15 cellular contexts compared by ENCODE assay signal in the genomic region with DNA sequence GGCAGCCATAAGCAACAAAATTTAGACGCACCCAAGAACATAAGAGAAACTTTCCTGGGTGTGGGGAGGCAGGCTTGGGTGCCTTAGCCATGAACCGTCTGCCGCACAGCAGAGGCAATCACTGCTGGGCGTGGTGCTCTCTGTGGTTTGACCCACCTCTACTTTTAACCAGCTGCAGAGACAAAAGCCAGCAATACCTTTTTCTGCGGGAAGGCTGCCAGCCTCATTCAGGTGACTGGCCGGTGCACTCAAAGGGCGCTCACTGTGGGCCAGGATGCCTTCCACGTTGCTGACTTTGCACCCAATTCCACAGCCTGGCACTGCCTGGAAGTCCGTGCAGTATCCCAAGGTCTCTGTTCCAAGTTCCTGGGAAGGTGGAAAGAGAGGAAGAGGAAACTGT.
A peak's percentile ranks its signal among the peaks of the same experiment; 100 is the strongest.
DNase-seq lines count a peak whose midpoint lies in the region; TF ChIP-seq lines count a peak whose summit lies in the region.
"Had no signal": no experiment of that assay in that cellular context is flagged by ENCODE, and none has a peak within 500 bp of the region (broad histone marks: within the 10 kb centered on the region; RNA-seq: fewer than 3 reads in every experiment).

No MANE protein-coding gene starts in this region.

- DNase-seq in activated naive CD4-positive, alpha-beta T cell treated with Interleukin-2 at 50 U/mL for 16 hours: peak; percentile 22
- no peak for DNase-seq in activated naive CD4-positive, alpha-beta T cell treated with anti-CD3 and anti-CD28 coated beads, Interleukin-2, amount 50 U/mL, for 16 hours
- DNase-seq in NCI-H2107 (lab: John Stamatoyannopoulos, UW) (peak; percentile 57), vagina (ENCODE audit: extremely low spot score in 2 of 2) (no peak), ecto neural progenitor cell (ENCODE audit: low spot score) (no peak), HEK293T (ENCODE audit: extremely low spot score) (no peak)
- peak; percentile 60 for DNase-seq in activated CD4-positive, alpha-beta memory T cell treated with anti-CD3 and anti-CD28 coated beads, Interleukin-2, amount 10 ng/mL, durations not matched to agents 7 days and 5 days
- DNase-seq: activated CD8-positive, alpha-beta memory T cell treated with anti-CD3 and anti-CD28 coated beads, Interleukin-2, amount 50 U/mL, for 4 hours; HFFc6; Kasumi-1; kidney glomerular epithelial cell; NCI-H82; pancreas; stimulated activated CD4-positive, alpha-beta T cell treated with anti-CD3 and anti-CD28 coated beads, Interleukin-2, amount 100 ng/mL, for 48 hours had no signal

- POLR2A ChIA-PET in activated CD4-positive, alpha-beta memory T cell treated with anti-CD3 and anti-CD28 coated beads, Interleukin-2, amount 10 ng/mL, durations not matched to agents 7 days and 5 days (lab: Charles Lee): interaction anchor here (0.7 to 1.4 kb wide), 4 partner anchors 9 to 71 kb away, joined by 3 to 5 read pairs (median 4); no protein-coding TSS in a partner anchor
- POLR2A ChIA-PET in HEK293T (lab: Yijun Ruan, JAX): no interaction called here

- H3K27me3 Mint-ChIP-seq in activated CD4-positive, alpha-beta memory T cell treated with anti-CD3 and anti-CD28 coated beads, Interleukin-2, amount 10 ng/mL, durations not matched to agents 7 days and 5 days: peaks cover 38% of the 10 kb centered on the region

- no peaks in the 10 kb centered on the region for H3K9me3 ChIP-seq in mucosa of rectum (ENCODE audit: control insufficient read depth in 2 of 2, low read length in 2 of 2)
- H3K9me3 ChIP-seq in vagina: no peaks in the 10 kb centered on the region
- H3K9me3 ChIP-seq: pancreas had no signal

- H3K36me3 ChIP-seq in mucosa of rectum (ENCODE audit: control insufficient read depth in 2 of 2, insufficient read depth in 2 of 2, low read length in 2 of 2) (peaks cover 2 to 5% of the 10 kb centered on the region in 2 donors), vagina (peaks cover 0 to 4% of the 10 kb centered on the region in 2 donors)

- no peaks in the 10 kb centered on the region for H3K9me3 Mint-ChIP-seq in activated CD4-positive, alpha-beta memory T cell treated with anti-CD3 and anti-CD28 coated beads, Interleukin-2, amount 10 ng/mL, durations not matched to agents 7 days and 5 days
- H3K9me3 Mint-ChIP-seq: HFFc6 had no signal

- H3K4me1 ChIP-seq in mucosa of rectum (ENCODE audit: control insufficient read depth in 2 of 2, insufficient read depth in 2 of 2, low read length in 2 of 2) (peaks cover 20 to 24% of the 10 kb centered on the region in 2 donors), vagina (no peaks in the 10 kb centered on the region)
- H3K4me1 ChIP-seq: pancreas had no signal

- intact Hi-C loops in vagina (cut with DNase I): no loop called here

- H3K9ac ChIP-seq in mucosa of rectum (ENCODE audit: low read depth in 1 of 2, low read length in 2 of 2): peak overlapping the region; percentile 50 to 58

- H3K36me3 Mint-ChIP-seq in activated CD4-positive, alpha-beta memory T cell treated with anti-CD3 and anti-CD28 coated beads, Interleukin-2, amount 10 ng/mL, durations not matched to agents 7 days and 5 days (ENCODE audit: low read depth): no peaks in the 10 kb centered on the region

- TF ChIP-seq POLR2A in vagina (IDR thresholded peaks at IDR 0.05): no peak

- H3K27ac ChIP-seq in mucosa of rectum (ENCODE audit: low read depth in 2 of 2, low read length in 2 of 2): peak overlapping the region; percentile 86 to 90
- H3K27ac ChIP-seq in vagina: no peak overlapping the region
- H3K27ac ChIP-seq: pancreas had no signal

- TF ChIP-seq CTCF in vagina (IDR thresholded peaks at IDR 0.05): no peak

- H3K4me3 Mint-ChIP-seq in activated CD4-positive, alpha-beta memory T cell treated with anti-CD3 and anti-CD28 coated beads, Interleukin-2, amount 10 ng/mL, durations not matched to agents 7 days and 5 days: peak overlapping the region; percentile 53
- H3K4me3 Mint-ChIP-seq: HFFc6 had no signal

- H3K4me1 Mint-ChIP-seq in activated CD4-positive, alpha-beta memory T cell treated with anti-CD3 and anti-CD28 coated beads, Interleukin-2, amount 10 ng/mL, durations not matched to agents 7 days and 5 days: peaks cover 51% of the 10 kb centered on the region

- H3K27me3 ChIP-seq in mucosa of rectum (ENCODE audit: control insufficient read depth in 2 of 2, insufficient read depth in 2 of 2, low read length in 2 of 2) (no peaks in the 10 kb centered on the region), vagina (no peaks in the 10 kb centered on the region)
- H3K27me3 ChIP-seq: pancreas had no signal

- CTCF ChIA-PET in activated CD4-positive, alpha-beta memory T cell treated with anti-CD3 and anti-CD28 coated beads, Interleukin-2, amount 10 ng/mL, durations not matched to agents 7 days and 5 days (lab: Charles Lee): interaction anchor here (0.9 to 1.2 kb wide), 2 partner anchors 16 to 185 kb away, joined by 3 read pairs; no protein-coding TSS in a partner anchor
- CTCF ChIA-PET in HEK293T (lab: Yijun Ruan, JAX): no interaction called here

- H3K4me3 ChIP-seq in mucosa of rectum (ENCODE audit: low read length in 2 of 2) (peak overlapping the region; percentile 55 to 66), vagina (no peak overlapping the region)
- H3K4me3 ChIP-seq: pancreas had no signal

- peak overlapping the region; percentile 66 for H3K27ac Mint-ChIP-seq in activated CD4-positive, alpha-beta memory T cell treated with anti-CD3 and anti-CD28 coated beads, Interleukin-2, amount 10 ng/mL, durations not matched to agents 7 days and 5 days
- H3K27ac Mint-ChIP-seq: HFFc6 had no signal

TF ChIP-seq in HEK293T, 16 proteins besides CTCF, POLR2A, EP300 and RAD21:
- TF ChIP-seq FOXM1 (IDR thresholded peaks at IDR 0.05; ENCODE audit: borderline replicate concordance) (no peak), ARNT (IDR thresholded peaks at IDR 0.05) (no peak), LEF1 (IDR thresholded peaks at IDR 0.05; ENCODE audit: borderline replicate concordance) (no peak), TARDBP (IDR thresholded peaks at IDR 0.05) (no peak), ZNF384 (IDR thresholded peaks at IDR 0.05) (no peak), CTBP1 (IDR thresholded peaks at IDR 0.05; ENCODE audit: borderline replicate concordance) (no peak), SP1 (IDR thresholded peaks at IDR 0.05) (no peak), SUZ12 (IDR thresholded peaks at IDR 0.05) (no peak), BHLHE40 (IDR thresholded peaks at IDR 0.05; ENCODE audit: borderline replicate concordance) (no peak), PKNOX1 (IDR thresholded peaks at IDR 0.05) (no peak), NFRKB (IDR thresholded peaks at IDR 0.05) (no peak), HDGF (IDR thresholded peaks at IDR 0.05; ENCODE audit: borderline replicate concordance) (no peak), FOXA1 (IDR thresholded peaks at IDR 0.05) (no peak), L3MBTL2 (conservative IDR thresholded peaks at IDR 0.05) (no peak), ELF4 (IDR thresholded peaks at IDR 0.05) (no peak), FOXK2 (IDR thresholded peaks at IDR 0.05) (no peak)

Comparison
In these comparisons a context has a peak if more than half of its experiments do, and no peak if none do; other contexts are left out.
1. DNase-seq: peak in activated naive CD4-positive, alpha-beta T cell treated with Interleukin-2 at 50 U/mL for 16 hours (single experiment), NCI-H2107 (single experiment) and activated CD4-positive, alpha-beta memory T cell treated with anti-CD3 and anti-CD28 coated beads, Interleukin-2, amount 10 ng/mL, durations not matched to agents 7 days and 5 days (single experiment); none in activated naive CD4-positive, alpha-beta T cell treated with anti-CD3 and anti-CD28 coated beads, Interleukin-2, amount 50 U/mL, for 16 hours (single experiment), vagina (0 of 2), ecto neural progenitor cell (single experiment) and HEK293T (single experiment).
2. H3K4me3 ChIP-seq: peak in mucosa of rectum (2 of 2); none in vagina (0 of 2).